8 cellular contexts compared by ENCODE assay signal in the genomic region with DNA sequence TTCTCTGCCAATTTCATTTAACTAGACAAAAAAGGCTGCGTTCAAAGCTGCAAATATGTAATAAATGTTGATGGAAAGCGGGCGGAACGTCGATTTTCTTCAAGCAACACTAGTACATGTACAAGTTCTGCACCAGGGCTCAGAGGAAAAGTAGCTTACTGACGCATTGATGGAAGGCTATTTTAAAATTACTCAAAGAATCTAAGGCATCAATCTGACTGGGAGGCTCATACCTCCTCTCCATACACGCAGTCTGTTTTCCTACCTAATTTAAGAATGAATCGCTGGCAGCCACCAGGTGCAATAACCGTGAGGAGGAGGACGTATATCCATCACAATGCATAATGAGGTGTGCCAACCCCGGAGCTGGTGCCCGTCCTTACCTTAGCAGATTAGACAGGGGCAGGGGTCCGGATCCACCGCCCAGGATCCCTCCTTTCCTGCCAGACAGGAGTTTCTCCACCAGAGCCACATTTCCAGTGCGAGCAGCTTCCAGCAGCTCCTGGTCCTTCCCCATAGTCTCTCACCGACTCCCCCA. TPM values are rescaled to one million over a fixed set of nuclear protein-coding genes. Genes with fewer than 3 reads are reported as not detected.
DNase-seq lines count a peak whose midpoint lies in the region; ATAC-seq and TF ChIP-seq lines count a peak whose summit lies in the region.

No MANE protein-coding gene starts in this region.

- ATAC-seq in GM19351 (IDR thresholded peaks at IDR 0.05; ENCODE audit: unreplicated experiment) (no peak), GM21423 (IDR thresholded peaks at IDR 0.05; ENCODE audit: unreplicated experiment) (no peak)

- H3K27ac Mint-ChIP-seq in nephron progenitor cell = no peak overlapping the region

- in situ Hi-C loops in Caki2 (cut with HindIII; ENCODE audit: low pct_unique_long_range_greater_than_20kb, low sequenced_read_pairs) = no loop called here

- no peak for TF ChIP-seq CTCF in nephron progenitor cell (IDR thresholded peaks at IDR 0.05)

- H3K36me3 Mint-ChIP-seq in nephron progenitor cell (ENCODE audit: low read depth) = no peaks in the 10 kb centered on the region

- no peaks in the 10 kb centered on the region for H3K9me3 Mint-ChIP-seq in nephron progenitor cell

- peaks cover 67% of the 10 kb centered on the region for H3K27me3 Mint-ChIP-seq in nephron progenitor cell (ENCODE audit: low read depth, poor library complexity)

- peaks cover 18% of the 10 kb centered on the region for H3K4me1 Mint-ChIP-seq in nephron progenitor cell

- DNase-seq in Caki2 (ENCODE audit: low read depth) (peak; percentile 35), NCI-H345 (lab: John Stamatoyannopoulos, UW) (peak; percentile 55), ecto neural progenitor cell (ENCODE audit: low spot score) (peak; percentile 69), nephron progenitor cell (no peak)
- no peak for DNase-seq in activated CD4-positive, CD25-positive, alpha-beta regulatory T cell (lab: John Stamatoyannopoulos, UW)
- no peak for DNase-seq in stimulated activated CD4-positive, alpha-beta T cell treated with anti-CD3 and anti-CD28 coated beads, Interleukin-4, amount 100 ng/mL, for 1 hour

- H3K4me3 Mint-ChIP-seq in nephron progenitor cell = peak overlapping the region; percentile 85

RNA-seq across cellular contexts. Expression of a gene that starts 0.9 kb away (rescaled TPM):
- 5.6 and 36.0 TPM in 2 replicates for total RNA-seq in Caki2 (2014; rRNA removed; shearing (Covaris generic); ENCODE audit: low replicate concordance)

Comparison
In these comparisons a context has a peak if more than half of its experiments do, and no peak if none do; other contexts are left out.
1. DNase-seq: peak in Caki2 (single experiment), NCI-H345 (single experiment) and ecto neural progenitor cell (single experiment); none in nephron progenitor cell (single experiment), activated CD4-positive, CD25-positive, alpha-beta regulatory T cell (0 of 4) and stimulated activated CD4-positive, alpha-beta T cell treated with anti-CD3 and anti-CD28 coated beads, Interleukin-4, amount 100 ng/mL, for 1 hour (single experiment).